In genomic region chr9:123225995-123226394, GRCh38 we compare ENCODE assay signal across 12 cellular contexts. TPM values are rescaled to one million over a fixed set of nuclear protein-coding genes. Genes with fewer than 3 reads are reported as not detected.
A peak's percentile ranks its signal among the peaks of the same experiment; 100 is the strongest.
DNase-seq lines count a peak whose midpoint lies in the region; ATAC-seq lines count a peak whose summit lies in the region.
"Had no signal": no experiment of that assay in that cellular context is flagged by ENCODE, and none has a peak within 500 bp of the region (broad histone marks: within the 10 kb centered on the region; RNA-seq: fewer than 3 reads in every experiment).

No MANE protein-coding gene starts in this region.

- no peaks in the 10 kb centered on the region for H3K79me1 ChIP-seq in mesenchymal stem cell (replicated peaks; ENCODE audit: low read length, poor library complexity, severe bottlenecking)

- no peaks in the 10 kb centered on the region for H3K27me3 Mint-ChIP-seq in activated CD4-positive, alpha-beta memory T cell treated with anti-CD3 and anti-CD28 coated beads for 36 hours
- no peaks in the 10 kb centered on the region for H3K27me3 Mint-ChIP-seq in activated CD4-positive, alpha-beta memory T cell treated with anti-CD3 and anti-CD28 coated beads, Interleukin-2, amount 10 ng/mL, durations not matched to agents 7 days and 5 days
- no peaks in the 10 kb centered on the region for H3K27me3 Mint-ChIP-seq in activated T-helper 2 cell treated with anti-CD3 and anti-CD28 coated beads, Interferon-gamma antibody, Interleukin-2, Interleukin-4, amounts not matched to agents 10 μg/mL and 5 μg/mL and 100 μg/mL, durations not matched to agents 14 hours and 24 hours and 36 hours (ENCODE audit: low read depth)

- no peak overlapping the region for H3K4me3 Mint-ChIP-seq in activated CD4-positive, alpha-beta memory T cell treated with anti-CD3 and anti-CD28 coated beads for 36 hours
- H3K4me3 Mint-ChIP-seq in activated CD4-positive, alpha-beta memory T cell treated with anti-CD3 and anti-CD28 coated beads, Interleukin-2, amount 10 ng/mL, durations not matched to agents 7 days and 5 days, result no peak overlapping the region
- peak overlapping the region; percentile 22 for H3K4me3 Mint-ChIP-seq in activated T-helper 2 cell treated with anti-CD3 and anti-CD28 coated beads, Interferon-gamma antibody, Interleukin-2, Interleukin-4, amounts not matched to agents 10 μg/mL and 5 μg/mL and 100 μg/mL, durations not matched to agents 14 hours and 24 hours and 36 hours (ENCODE audit: low read depth)

- no peak overlapping the region for H2AK5ac ChIP-seq in mesenchymal stem cell (ENCODE audit: low read length, severe bottlenecking)

- no peaks in the 10 kb centered on the region for H3K36me3 Mint-ChIP-seq in activated CD4-positive, alpha-beta memory T cell treated with anti-CD3 and anti-CD28 coated beads for 36 hours
- no peaks in the 10 kb centered on the region for H3K36me3 Mint-ChIP-seq in activated CD4-positive, alpha-beta memory T cell treated with anti-CD3 and anti-CD28 coated beads, Interleukin-2, amount 10 ng/mL, durations not matched to agents 7 days and 5 days (ENCODE audit: low read depth)
- no peaks in the 10 kb centered on the region for H3K36me3 Mint-ChIP-seq in activated T-helper 2 cell treated with anti-CD3 and anti-CD28 coated beads, Interferon-gamma antibody, Interleukin-2, Interleukin-4, amounts not matched to agents 10 μg/mL and 5 μg/mL and 100 μg/mL, durations not matched to agents 14 hours and 24 hours and 36 hours (ENCODE audit: low read depth)

- H3K36me3 ChIP-seq in Karpas-422 (ENCODE audit: insufficient read depth, low read length) (peaks cover 11% of the 10 kb centered on the region; the same call in 1 of the 2 replicates), mesenchymal stem cell (ENCODE audit: control insufficient read depth in 1 of 2, insufficient read depth in 2 of 2, low read depth in 1 of 2, low read length in 2 of 2) (no peaks in the 10 kb centered on the region)
- H3K36me3 ChIP-seq: cardiac muscle cell, upper lobe of right lung had no signal

- H3K27me3 ChIP-seq in Karpas-422 (ENCODE audit: low read length) (no peaks in the 10 kb centered on the region), mesenchymal stem cell (ENCODE audit: control insufficient read depth in 1 of 2, insufficient read depth in 1 of 2, low read length in 2 of 2) (no peaks in the 10 kb centered on the region)
- H3K27me3 ChIP-seq: cardiac muscle cell, upper lobe of right lung had no signal

- H3K9ac ChIP-seq in Karpas-422 (ENCODE audit: low read length), result no peak overlapping the region
- H3K9ac ChIP-seq in mesenchymal stem cell (ENCODE audit: low read length), result peak overlapping the region; percentile 36

- peaks cover 97% of the 10 kb centered on the region for H3K79me2 ChIP-seq in Karpas-422 (ENCODE audit: low read length)

- no peak overlapping the region for H2BK5ac ChIP-seq in mesenchymal stem cell (ENCODE audit: low read depth, low read length, poor library complexity, severe bottlenecking)

- no peak overlapping the region for H2BK12ac ChIP-seq in mesenchymal stem cell (ENCODE audit: low read length in 2 of 2)

- H3K27ac ChIP-seq in Karpas-422 (ENCODE audit: low read length) (peak overlapping the region; percentile 63), mesenchymal stem cell (ENCODE audit: low read length, poor library complexity, severe bottlenecking) (no peak overlapping the region)
- H3K27ac ChIP-seq: cardiac muscle cell, upper lobe of right lung had no signal

- POLR2A ChIA-PET in activated CD4-positive, alpha-beta memory T cell treated with anti-CD3 and anti-CD28 coated beads for 36 hours (lab: Charles Lee), result interaction anchor here (1.0 to 1.1 kb wide), 3 partner anchors 18 to 152 kb away, joined by 3 to 13 read pairs (median 3); no protein-coding TSS in a partner anchor
- POLR2A ChIA-PET in activated CD4-positive, alpha-beta memory T cell treated with anti-CD3 and anti-CD28 coated beads, Interleukin-2, amount 10 ng/mL, durations not matched to agents 7 days and 5 days (lab: Charles Lee), result interaction anchor here (0.7 to 0.9 kb wide), 2 partner anchors 10 to 43 kb away, joined by 3 read pairs; no protein-coding TSS in a partner anchor

- peaks cover 68% of the 10 kb centered on the region for H3K4me1 ChIP-seq in Karpas-422 (ENCODE audit: low read length)
- no peaks in the 10 kb centered on the region for H3K4me1 ChIP-seq in mesenchymal stem cell (ENCODE audit: control insufficient read depth, insufficient read depth, low read depth, low read length)
- H3K4me1 ChIP-seq: upper lobe of right lung had no signal

- H3K4me1 Mint-ChIP-seq in activated CD4-positive, alpha-beta memory T cell treated with anti-CD3 and anti-CD28 coated beads for 36 hours (ENCODE audit: low read depth), result peaks cover 28% of the 10 kb centered on the region
- H3K4me1 Mint-ChIP-seq in activated CD4-positive, alpha-beta memory T cell treated with anti-CD3 and anti-CD28 coated beads, Interleukin-2, amount 10 ng/mL, durations not matched to agents 7 days and 5 days, result peaks cover 22% of the 10 kb centered on the region
- peaks cover 26% of the 10 kb centered on the region for H3K4me1 Mint-ChIP-seq in activated T-helper 2 cell treated with anti-CD3 and anti-CD28 coated beads, Interferon-gamma antibody, Interleukin-2, Interleukin-4, amounts not matched to agents 10 μg/mL and 5 μg/mL and 100 μg/mL, durations not matched to agents 14 hours and 24 hours and 36 hours (ENCODE audit: low read depth)

- H2BK15ac ChIP-seq in mesenchymal stem cell (ENCODE audit: low read depth, poor library complexity, severe bottlenecking), result no peak overlapping the region

- H3K4me3 ChIP-seq in Karpas-422 (ENCODE audit: low read length) (no peak overlapping the region), mesenchymal stem cell (ENCODE audit: insufficient read depth in 1 of 2, low read depth in 1 of 2, low read length in 2 of 2) (no peak overlapping the region)
- H3K4me3 ChIP-seq: cardiac muscle cell, upper lobe of right lung had no signal

- H2BK120ac ChIP-seq in mesenchymal stem cell (ENCODE audit: low read depth, low read length), result no peak overlapping the region

- no peak overlapping the region for H3K18ac ChIP-seq in mesenchymal stem cell (ENCODE audit: low read depth in 1 of 2, low read length in 2 of 2)

- H3K23ac ChIP-seq in mesenchymal stem cell (ENCODE audit: low read length in 2 of 2), result no peak overlapping the region

- intact Hi-C loops in activated CD4-positive, alpha-beta memory T cell treated with anti-CD3 and anti-CD28 coated beads for 36 hours (cut with micrococcal nuclease), result loop anchor here (1.0 to 10.0 kb wide), 10 partner anchors 42 to 1861 kb away; partner anchors contain the start of genes PDCL, RABGAP1, RC3H2 and STRBP
- intact Hi-C loops in activated T-helper 2 cell treated with anti-CD3 and anti-CD28 coated beads, Interferon-gamma antibody, Interleukin-2, Interleukin-4, amounts not matched to agents 10 μg/mL and 5 μg/mL and 100 μg/mL, durations not matched to agents 14 hours and 24 hours and 36 hours (cut with micrococcal nuclease), result loop anchor here (1.0 to 5.0 kb wide), 5 partner anchors 41 to 419 kb away; partner anchors contain the start of gene STRBP

- H3K14ac ChIP-seq in mesenchymal stem cell (ENCODE audit: low read length in 2 of 2), result no peak overlapping the region

- H2AFZ ChIP-seq in Karpas-422 (ENCODE audit: low read length) (no peak overlapping the region), mesenchymal stem cell (ENCODE audit: low read depth, low read length) (no peak overlapping the region)

- H3K4me2 ChIP-seq in Karpas-422 (ENCODE audit: low read depth, low read length, poor library complexity, severe bottlenecking) (peak overlapping the region; percentile 45), mesenchymal stem cell (ENCODE audit: low read length, poor library complexity, severe bottlenecking) (no peak overlapping the region)

- CTCF ChIA-PET in activated CD4-positive, alpha-beta memory T cell treated with anti-CD3 and anti-CD28 coated beads for 36 hours (lab: Charles Lee), result interaction anchor here (0.9 to 2.2 kb wide), 15 partner anchors 16 to 285 kb away, joined by 3 to 20 read pairs (median 4); partner anchors contain the start of genes RABGAP1 and STRBP
- CTCF ChIA-PET in activated CD4-positive, alpha-beta memory T cell treated with anti-CD3 and anti-CD28 coated beads, Interleukin-2, amount 10 ng/mL, durations not matched to agents 7 days and 5 days (lab: Charles Lee), result interaction anchor here (1.1 to 1.3 kb wide), 3 partner anchors 123 to 143 kb away, joined by 3 to 5 read pairs (median 4); no protein-coding TSS in a partner anchor

- H3K9me3 ChIP-seq in Karpas-422 (ENCODE audit: low read length), result no peaks in the 10 kb centered on the region
- no peaks in the 10 kb centered on the region for H3K9me3 ChIP-seq in mesenchymal stem cell (ENCODE audit: control insufficient read depth, low read length)
- H3K9me3 ChIP-seq: upper lobe of right lung had no signal

- no peak for DNase-seq in activated CD4-positive, alpha-beta memory T cell treated with anti-CD3 and anti-CD28 coated beads for 36 hours
- no peak for DNase-seq in activated CD4-positive, alpha-beta memory T cell treated with anti-CD3 and anti-CD28 coated beads, Interleukin-2, amount 10 ng/mL, durations not matched to agents 7 days and 5 days
- DNase-seq in Karpas-422 (no peak), mesenchymal stem cell (no peak), NCI-H2171 (lab: John Stamatoyannopoulos, UW) (no peak)
- DNase-seq in activated T-helper 2 cell treated with anti-CD3 and anti-CD28 coated beads, Interferon-gamma antibody, Interleukin-2, Interleukin-4, amounts not matched to agents 10 μg/mL and 5 μg/mL and 100 μg/mL, durations not matched to agents 14 hours and 24 hours and 36 hours (ENCODE audit: low spot score), result no peak
- no peak for DNase-seq in stimulated activated CD8-positive, alpha-beta memory T cell treated with anti-CD3 and anti-CD28 coated beads, Interleukin-4, amount 100 ng/mL, for 48 hours
- DNase-seq: NCI-H1417 treated with DMSO at 0.1 percent for 48 hours, NCI-H524 treated with DMSO at 0.1 percent for 48 hours, upper lobe of right lung had no signal

- no peak overlapping the region for H4K8ac ChIP-seq in mesenchymal stem cell (ENCODE audit: low read length)

- no peak overlapping the region for H4K91ac ChIP-seq in mesenchymal stem cell (ENCODE audit: low read length)

- WGBS in mesenchymal stem cell, result 50% methylated on average over 1 of the region's 4 CpGs

- no peaks in the 10 kb centered on the region for H3K9me3 Mint-ChIP-seq in activated CD4-positive, alpha-beta memory T cell treated with anti-CD3 and anti-CD28 coated beads for 36 hours
- no peaks in the 10 kb centered on the region for H3K9me3 Mint-ChIP-seq in activated CD4-positive, alpha-beta memory T cell treated with anti-CD3 and anti-CD28 coated beads, Interleukin-2, amount 10 ng/mL, durations not matched to agents 7 days and 5 days
- no peaks in the 10 kb centered on the region for H3K9me3 Mint-ChIP-seq in activated T-helper 2 cell treated with anti-CD3 and anti-CD28 coated beads, Interferon-gamma antibody, Interleukin-2, Interleukin-4, amounts not matched to agents 10 μg/mL and 5 μg/mL and 100 μg/mL, durations not matched to agents 14 hours and 24 hours and 36 hours

- H4K20me1 ChIP-seq in Karpas-422 (ENCODE audit: insufficient read depth, low read depth, low read length), result no peaks in the 10 kb centered on the region

- H3K27ac Mint-ChIP-seq in activated CD4-positive, alpha-beta memory T cell treated with anti-CD3 and anti-CD28 coated beads for 36 hours, result peak overlapping the region; percentile 80
- no peak overlapping the region for H3K27ac Mint-ChIP-seq in activated CD4-positive, alpha-beta memory T cell treated with anti-CD3 and anti-CD28 coated beads, Interleukin-2, amount 10 ng/mL, durations not matched to agents 7 days and 5 days
- H3K27ac Mint-ChIP-seq in activated T-helper 2 cell treated with anti-CD3 and anti-CD28 coated beads, Interferon-gamma antibody, Interleukin-2, Interleukin-4, amounts not matched to agents 10 μg/mL and 5 μg/mL and 100 μg/mL, durations not matched to agents 14 hours and 24 hours and 36 hours, result peak overlapping the region; percentile 69

- ATAC-seq in GM21786 (IDR thresholded peaks at IDR 0.05; ENCODE audit: unreplicated experiment), result no peak

- H3K4ac ChIP-seq in mesenchymal stem cell (ENCODE audit: low read depth in 1 of 2, low read length in 2 of 2), result no peak overlapping the region

- H3K9me2 ChIP-seq in Karpas-422 (replicated peaks; ENCODE audit: insufficient read depth, low read length), result no peaks in the 10 kb centered on the region

RNA-seq across cellular contexts. Expression of gene STRBP, which starts 42.4 kb away (rescaled TPM):
- 10 to 100 TPM; 27.5 to 29.1 TPM for total RNA-seq in activated CD4-positive, alpha-beta memory T cell treated with anti-CD3 and anti-CD28 coated beads for 36 hours
- total RNA-seq in activated CD4-positive, alpha-beta memory T cell treated with anti-CD3 and anti-CD28 coated beads, Interleukin-2, amount 10 ng/mL, durations not matched to agents 7 days and 5 days, result 10 to 100 TPM; 20.4 to 22.6 TPM
- total RNA-seq in Karpas-422 (2014; rRNA removed; shearing (Covaris generic); ENCODE audit: low replicate concordance), result 129 and 137 TPM in 2 replicates
- total RNA-seq in activated T-helper 2 cell treated with anti-CD3 and anti-CD28 coated beads, Interferon-gamma antibody, Interleukin-2, Interleukin-4, amounts not matched to agents 10 μg/mL and 5 μg/mL and 100 μg/mL, durations not matched to agents 14 hours and 24 hours and 36 hours, result 19.9 and 20.6 TPM in 2 replicates
- polyA plus RNA-seq in mesenchymal stem cell (2013, experiment 1 of 2), result 4.3 TPM
- 3.1 TPM for polyA plus RNA-seq in mesenchymal stem cell (2013, experiment 2 of 2)
